ENCODE assay signal across 1 cellular context in genomic region chr19:55385749-55386514, GRCh38.
A peak's percentile ranks its signal among the peaks of the same experiment; 100 is the strongest.
TF ChIP-seq lines count a peak whose summit lies in the region.

Gene RPL28 (plus strand): TSS chr19:55385932. CDS start chr19:55386358, 426 bp downstream.

TF ChIP-seq in HEK293, 187 proteins besides CTCF, POLR2A, EP300 and RAD21 (continued from another document and continues in another):
- TF ChIP-seq ZNF792 (tag by site-specific recombination; IDR thresholded peaks at IDR 0.05) = peak; percentile 73; the same call in 1 of the 2 replicates
- no peak for TF ChIP-seq ZNF184 (tag by site-specific recombination; IDR thresholded peaks at IDR 0.05)
- TF ChIP-seq ZNF274 (IDR thresholded peaks at IDR 0.05; ENCODE audit: low read length) = no peak
- TF ChIP-seq ZNF274 (tag by site-specific recombination; IDR thresholded peaks at IDR 0.05; ENCODE audit: borderline replicate concordance) = no peak
- TF ChIP-seq ZNF600 (tag by site-specific recombination; IDR thresholded peaks at IDR 0.05) = no peak
- no peak for TF ChIP-seq ZNF404 (tag by site-specific recombination; IDR thresholded peaks at IDR 0.05)
- TF ChIP-seq REPIN1 (tag by site-specific recombination; IDR thresholded peaks at IDR 0.05; ENCODE audit: low read depth) = peak; percentile 82; the same call in 1 of the 2 replicates
- no peak for TF ChIP-seq GFI1B (tag by site-specific recombination; IDR thresholded peaks at IDR 0.05)
- 0 out of 2 replicates have a peak, but pooled peaks have one; percentile 53 for TF ChIP-seq ZBTB10 (tag by site-specific recombination; IDR thresholded peaks at IDR 0.05)
- TF ChIP-seq ZNF221 (tag by site-specific recombination; IDR thresholded peaks at IDR 0.05; ENCODE audit: borderline replicate concordance) = no peak
- 0 out of 2 replicates have a peak, but pooled peaks have one; percentile 34 for TF ChIP-seq ZBTB7A (tag by site-specific recombination; IDR thresholded peaks at IDR 0.05; ENCODE audit: low read depth)
- no peak for TF ChIP-seq ZEB2 (tag by site-specific recombination; IDR thresholded peaks at IDR 0.05)
- no peak for TF ChIP-seq ZNF155 (tag by site-specific recombination; IDR thresholded peaks at IDR 0.05)
- TF ChIP-seq ZNF701 (tag by site-specific recombination; IDR thresholded peaks at IDR 0.05) = no peak
- peak; percentile 88 for TF ChIP-seq SP2 (tag by site-specific recombination; IDR thresholded peaks at IDR 0.05)
- TF ChIP-seq ZNF341 (tag by site-specific recombination; IDR thresholded peaks at IDR 0.05; ENCODE audit: low read depth) = peak; percentile 32; the same call in 1 of the 2 replicates
- TF ChIP-seq ZNF513 (tag by site-specific recombination; IDR thresholded peaks at IDR 0.05) = peak; percentile 65
- TF ChIP-seq OSR2 (tag by site-specific recombination; IDR thresholded peaks at IDR 0.05) = no peak
- peak; percentile 71 for TF ChIP-seq KLF1 (tag by site-specific recombination; IDR thresholded peaks at IDR 0.05)
- TF ChIP-seq ZNF18 (tag by site-specific recombination; IDR thresholded peaks at IDR 0.05) = no peak
- no peak for TF ChIP-seq ZNF366 (tag by site-specific recombination; conservative IDR thresholded peaks at IDR 0.05)
- TF ChIP-seq ZNF830 (tag by site-specific recombination; IDR thresholded peaks at IDR 0.05; ENCODE audit: low read depth) = no peak
- TF ChIP-seq ZNF518A (tag by site-specific recombination; conservative IDR thresholded peaks at IDR 0.05; ENCODE audit: low read depth) = 0 out of 2 replicates have a peak, but pooled peaks have one; percentile 8
- TF ChIP-seq SP3 (tag by site-specific recombination; IDR thresholded peaks at IDR 0.05) = peak; percentile 65
- TF ChIP-seq ZNF112 (tag by site-specific recombination; IDR thresholded peaks at IDR 0.05) = no peak
- no peak for TF ChIP-seq FEZF1 (tag by site-specific recombination; IDR thresholded peaks at IDR 0.05)
- peak; percentile 70; the same call in 1 of the 2 replicates for TF ChIP-seq ZNF785 (tag by site-specific recombination; IDR thresholded peaks at IDR 0.05)
- no peak for TF ChIP-seq GLIS2 (tag by site-specific recombination; IDR thresholded peaks at IDR 0.05)
- TF ChIP-seq ZNF510 (tag by site-specific recombination; IDR thresholded peaks at IDR 0.05; ENCODE audit: insufficient replicate concordance) = no peak
- no peak for TF ChIP-seq ZNF747 (tag by site-specific recombination; IDR thresholded peaks at IDR 0.05)
- TF ChIP-seq ZNF426 (tag by site-specific recombination; IDR thresholded peaks at IDR 0.05) = no peak
- no peak for TF ChIP-seq ZNF707 (tag by site-specific recombination; IDR thresholded peaks at IDR 0.05)
- TF ChIP-seq KLF16 (tag by site-specific recombination; IDR thresholded peaks at IDR 0.05) = peak; percentile 86
- TF ChIP-seq ZNF223 (tag by site-specific recombination; IDR thresholded peaks at IDR 0.05) = no peak
- no peak for TF ChIP-seq ZNF121 (tag by site-specific recombination; IDR thresholded peaks at IDR 0.05)
- TF ChIP-seq ZNF791 (tag by site-specific recombination; IDR thresholded peaks at IDR 0.05) = no peak
- TF ChIP-seq ZNF48 (tag by site-specific recombination; IDR thresholded peaks at IDR 0.05) = no peak
- TF ChIP-seq ZSCAN18 (tag by site-specific recombination; IDR thresholded peaks at IDR 0.05) = no peak
- no peak for TF ChIP-seq ZNF354C (tag by site-specific recombination; IDR thresholded peaks at IDR 0.05; ENCODE audit: borderline replicate concordance, low read depth)
- 0 out of 2 replicates have a peak, but pooled peaks have one; percentile 9 for TF ChIP-seq ZNF148 (tag by site-specific recombination; IDR thresholded peaks at IDR 0.05; ENCODE audit: borderline replicate concordance)
- no peak for TF ChIP-seq ZFP3 (tag by site-specific recombination; IDR thresholded peaks at IDR 0.05; ENCODE audit: low read depth)
- no peak for TF ChIP-seq ZNF596 (tag by site-specific recombination; IDR thresholded peaks at IDR 0.05)
- no peak for TF ChIP-seq ZNF777 (tag by site-specific recombination; IDR thresholded peaks at IDR 0.05; ENCODE audit: borderline replicate concordance)
- no peak for TF ChIP-seq ZNF670 (tag by site-specific recombination; IDR thresholded peaks at IDR 0.05; ENCODE audit: low read depth)
- no peak for TF ChIP-seq ZNF280C (tag by site-specific recombination; IDR thresholded peaks at IDR 0.05)
- peak; percentile 86; the same call in 1 of the 2 replicates for TF ChIP-seq HOXC10 (CRISPR knock-in tag; IDR thresholded peaks at IDR 0.05)
- peak; percentile 83 for TF ChIP-seq ZFP37 (tag by site-specific recombination; IDR thresholded peaks at IDR 0.05)
- TF ChIP-seq ZNF16 (tag by site-specific recombination; IDR thresholded peaks at IDR 0.05; ENCODE audit: low read depth) = 0 out of 2 replicates have a peak, but pooled peaks have one; percentile 42
- no peak for TF ChIP-seq ZNF555 (tag by site-specific recombination; conservative IDR thresholded peaks at IDR 0.05)
- no peak for TF ChIP-seq TRIM28 (IDR thresholded peaks at IDR 0.05; ENCODE audit: borderline replicate concordance, low read length)
- TF ChIP-seq KLF9 (tag by site-specific recombination; IDR thresholded peaks at IDR 0.05; ENCODE audit: low read depth) = peak; percentile 48; the same call in 1 of the 2 replicates
- no peak for TF ChIP-seq ZNF621 (tag by site-specific recombination; IDR thresholded peaks at IDR 0.05)
- TF ChIP-seq ZNF248 (tag by site-specific recombination; IDR thresholded peaks at IDR 0.05) = no peak
- peak; percentile 93 for TF ChIP-seq GLI4 (tag by site-specific recombination; IDR thresholded peaks at IDR 0.05)
- TF ChIP-seq ZNF501 (tag by site-specific recombination; IDR thresholded peaks at IDR 0.05) = peak; percentile 91
- no peak for TF ChIP-seq ZSCAN16 (tag by site-specific recombination; IDR thresholded peaks at IDR 0.05)
